8 cellular contexts compared by ENCODE assay signal in the genomic region with DNA sequence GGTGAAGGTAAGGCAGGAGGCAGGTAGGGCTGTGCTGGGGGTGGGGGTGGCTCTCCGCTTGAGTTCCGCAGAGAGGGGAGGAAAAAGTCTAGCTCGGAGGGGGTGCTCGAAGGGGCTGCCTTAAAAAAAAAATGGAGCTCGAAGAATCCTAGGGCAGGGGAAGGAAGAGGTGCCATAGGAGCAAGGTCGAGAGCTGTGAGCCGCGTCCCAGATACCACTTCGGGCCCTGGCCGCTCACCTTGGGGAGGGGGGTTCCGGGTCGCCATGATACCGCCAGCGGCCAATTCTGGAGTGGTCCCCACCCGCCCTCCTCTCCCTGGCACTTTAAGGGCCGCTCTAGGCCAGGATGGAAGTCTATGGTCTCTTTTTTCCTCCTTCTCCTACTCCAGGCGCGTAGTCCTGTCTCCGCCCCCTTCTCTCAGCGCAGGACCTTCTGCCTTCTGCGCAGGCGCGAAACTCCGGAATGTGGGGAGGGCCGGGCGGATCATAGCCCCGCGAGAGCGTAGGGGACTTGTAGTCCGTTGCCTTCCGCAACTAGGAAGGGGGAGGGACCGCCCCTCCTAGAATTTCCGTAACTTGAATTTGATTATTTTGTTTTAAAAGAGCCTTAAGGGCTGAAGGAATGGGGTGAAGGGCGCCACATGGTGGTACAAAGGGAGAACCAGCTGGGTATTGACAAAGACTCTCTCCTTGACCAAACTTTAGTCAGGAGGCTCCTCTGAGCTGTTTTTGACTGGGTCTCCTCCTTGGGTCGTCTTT. TPM values are rescaled to one million over a fixed set of nuclear protein-coding genes. Genes with fewer than 3 reads are reported as not detected.
DNase-seq lines count a peak whose midpoint lies in the region; ATAC-seq, FAIRE-seq and TF ChIP-seq lines count a peak whose summit lies in the region.

A gene with protein sequence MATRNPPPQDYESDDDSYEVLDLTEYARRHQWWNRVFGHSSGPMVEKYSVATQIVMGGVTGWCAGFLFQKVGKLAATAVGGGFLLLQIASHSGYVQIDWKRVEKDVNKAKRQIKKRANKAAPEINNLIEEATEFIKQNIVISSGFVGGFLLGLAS (minus strand): TSS at position 293 of the 759 bp plus-strand sequence. CDS start 27 bp downstream, at position 266.

- FAIRE-seq in GM19239 (lab: Jason Lieb, UNC), result peak; percentile 100

- POLR2A ChIA-PET in BJ (lab: Charles Lee), result no interaction called here
- POLR2A ChIA-PET in activated CD4-positive, alpha-beta T cell treated with anti-CD3 and anti-CD28 coated beads, Interleukin-2, amount 10 ng/mL, durations not matched to agents 7 days and 5 days (lab: Charles Lee), result no interaction called here

- peak within 1 kb of the TSS; percentile 95 for H3K27ac Mint-ChIP-seq in activated CD4-positive, alpha-beta T cell treated with anti-CD3 and anti-CD28 coated beads, Interleukin-2, amount 10 ng/mL, durations not matched to agents 7 days and 5 days

- H3K4me1 Mint-ChIP-seq in activated CD4-positive, alpha-beta T cell treated with anti-CD3 and anti-CD28 coated beads, Interleukin-2, amount 10 ng/mL, durations not matched to agents 7 days and 5 days, result peaks cover 22% of the 10 kb centered on the region

- H3K36me3 ChIP-seq in BJ (ENCODE audit: control insufficient read depth, insufficient read depth, low read length), result no peaks in the 10 kb centered on the region

- DNase-seq in BJ (ENCODE audit: low read depth), result peak; percentile 80
- DNase-seq in GM19239 (ENCODE audit: insufficient read length, low spot score), result peak; percentile 47
- DNase-seq in NCI-H526 (lab: John Stamatoyannopoulos, UW), result peak; percentile 92 to 95
- peak; percentile 91 for DNase-seq in activated CD4-positive, alpha-beta T cell treated with anti-CD3 and anti-CD28 coated beads, Interleukin-2, amount 10 ng/mL, durations not matched to agents 7 days and 5 days
- DNase-seq in coronary artery (ENCODE audit: low spot score), result peak; percentile 93
- DNase-seq in left kidney (ENCODE audit: low read depth, low spot score), result peak; percentile 98
- DNase-seq in stimulated activated CD4-positive, alpha-beta T cell treated with anti-CD3 and anti-CD28 coated beads, Interleukin-2, amount 100 ng/mL, for 24 hours, result peak; percentile 87 to 89

- H3K36me3 Mint-ChIP-seq in activated CD4-positive, alpha-beta T cell treated with anti-CD3 and anti-CD28 coated beads, Interleukin-2, amount 10 ng/mL, durations not matched to agents 7 days and 5 days (ENCODE audit: low read depth), result peaks cover 8% of the 10 kb centered on the region

- peak within 1 kb of the TSS; percentile 67 to 74 for H3K27ac ChIP-seq in coronary artery

- ATAC-seq in HG03457 (IDR thresholded peaks at IDR 0.05; ENCODE audit: unreplicated experiment), result peak; percentile 97

- H3K4me3 ChIP-seq in BJ (ENCODE audit: low read depth, low read length) (peak within 1 kb of the TSS; percentile 63), coronary artery (peak within 1 kb of the TSS; percentile 77)

- no peaks in the 10 kb centered on the region for H3K27me3 Mint-ChIP-seq in activated CD4-positive, alpha-beta T cell treated with anti-CD3 and anti-CD28 coated beads, Interleukin-2, amount 10 ng/mL, durations not matched to agents 7 days and 5 days

- CTCF ChIA-PET in BJ (lab: Yijun Ruan, JAX), result no interaction called here
- CTCF ChIA-PET in activated CD4-positive, alpha-beta T cell treated with anti-CD3 and anti-CD28 coated beads, Interleukin-2, amount 10 ng/mL, durations not matched to agents 7 days and 5 days (lab: Charles Lee), result interaction anchor here (0.5 kb wide), 1 partner anchor 81 kb away, joined by 5 read pairs; no protein-coding TSS in a partner anchor

- no peaks in the 10 kb centered on the region for H3K9me3 Mint-ChIP-seq in activated CD4-positive, alpha-beta T cell treated with anti-CD3 and anti-CD28 coated beads, Interleukin-2, amount 10 ng/mL, durations not matched to agents 7 days and 5 days

- H3K27me3 ChIP-seq in BJ (ENCODE audit: control insufficient read depth, insufficient read depth, low read length), result no peaks in the 10 kb centered on the region

- peak within 1 kb of the TSS; percentile 89 for H3K4me3 Mint-ChIP-seq in activated CD4-positive, alpha-beta T cell treated with anti-CD3 and anti-CD28 coated beads, Interleukin-2, amount 10 ng/mL, durations not matched to agents 7 days and 5 days

- TF ChIP-seq CTCF in BJ (IDR thresholded peaks at IDR 0.05; ENCODE audit: insufficient read depth, low read depth, low read length) (peak; percentile 22; the same call in 1 of the 2 replicates), coronary artery (IDR thresholded peaks at IDR 0.05) (no peak)

RNA-seq across cellular contexts. Expression of the gene that starts here (rescaled TPM):
- polyA plus RNA-seq in BJ (2011; rRNA removed), result 7.4 and 14.5 TPM in 2 replicates
- polyA minus RNA-seq in BJ (2011; rRNA and poly(A)+ RNA removed), result 1.8 and 3.1 TPM in 2 replicates
- total RNA-seq in activated CD4-positive, alpha-beta T cell treated with anti-CD3 and anti-CD28 coated beads, Interleukin-2, amount 10 ng/mL, durations not matched to agents 7 days and 5 days, result 10 to 100 TPM; 10.2 to 12.8 TPM

Comparison
In these comparisons a context has a peak if more than half of its experiments do, and no peak if none do; other contexts are left out.
1. Peak in every context shown above with its lines: DNase-seq, ATAC-seq, H3K4me3 ChIP-seq and H3K27ac ChIP-seq.
2. DNase-seq: peak in every context shown above with its lines; median percentile 98 in left kidney; 94 in NCI-H526; 93 in coronary artery; 91 in activated CD4-positive, alpha-beta T cell treated with anti-CD3 and anti-CD28 coated beads, Interleukin-2, amount 10 ng/mL, durations not matched to agents 7 days and 5 days; 88 in stimulated activated CD4-positive, alpha-beta T cell treated with anti-CD3 and anti-CD28 coated beads, Interleukin-2, amount 100 ng/mL, for 24 hours; 80 in BJ; 47 in GM19239.